ENCODE assay signal across 19 cellular contexts in the genomic region with DNA sequence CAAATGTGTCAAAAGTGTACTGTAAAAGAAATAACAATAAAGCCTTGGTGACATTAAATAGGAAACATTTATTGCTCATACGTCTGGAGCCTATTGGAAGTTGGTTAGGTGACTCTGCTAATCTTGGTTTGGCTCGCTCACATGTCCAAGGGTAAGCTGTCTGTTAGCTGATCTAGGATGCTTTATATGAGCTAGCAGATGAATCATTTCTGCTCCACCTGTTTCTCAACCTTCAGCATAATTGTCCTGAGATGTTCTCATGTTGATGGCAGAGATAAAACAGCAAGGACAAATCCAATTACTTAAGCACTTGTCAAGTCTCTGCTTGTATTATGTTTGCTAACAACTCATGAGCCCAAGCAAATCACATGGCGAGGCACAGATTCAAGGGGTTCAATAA. TPM values are rescaled to one million over a fixed set of nuclear protein-coding genes. Genes with fewer than 3 reads are reported as not detected.
"Had no signal": no experiment of that assay in that cellular context is flagged by ENCODE, and none has a peak within 500 bp of the region (broad histone marks: within the 10 kb centered on the region; RNA-seq: fewer than 3 reads in every experiment).

No MANE protein-coding gene starts in this region.

- H3K9ac ChIP-seq: neural progenitor cell had no signal

- DNase-seq: activated CD4-positive, alpha-beta memory T cell treated with anti-CD3 and anti-CD28 coated beads, Interleukin-2, amount 10 ng/mL, durations not matched to agents 7 days and 5 days; activated CD4-positive, alpha-beta T cell treated with anti-CD3 and anti-CD28 coated beads, Interleukin-2, amount 10 ng/mL, durations not matched to agents 24 days and 14 days; activated effector memory CD4-positive, alpha-beta T cell treated with anti-CD3 and anti-CD28 coated beads, Interleukin-2, amount 50 U/mL, for 16 hours; activated naive CD4-positive, alpha-beta T cell treated with anti-CD3 and anti-CD28 coated beads, Interleukin-2, amount 10 ng/mL, durations not matched to agents 7 days and 5 days; effector CD4-positive, alpha-beta T cell; hypothalamus; left ventricle myocardium inferior; naive thymus-derived CD8-positive, alpha-beta T cell; small intestine; stimulated activated CD4-positive, alpha-beta T cell treated with anti-CD3 and anti-CD28 coated beads, Interleukin-2, amount 100 ng/mL, for 24 hours; stomach; T1000 had no signal

- H2AFZ ChIP-seq: neural progenitor cell had no signal

- H3K9me3 ChIP-seq: suprapubic skin had no signal

- H3K36me3 ChIP-seq: esophagus muscularis mucosa, left ventricle myocardium inferior, neural progenitor cell, stomach, suprapubic skin, tibial nerve had no signal

- H3K4me3 ChIP-seq: esophagus muscularis mucosa, left ventricle myocardium inferior, neural progenitor cell, stomach, suprapubic skin, tibial nerve had no signal

- H3K4me2 ChIP-seq: neural progenitor cell had no signal

- H3K27me3 ChIP-seq: esophagus muscularis mucosa, stomach, tibial nerve had no signal

- H3K4me1 ChIP-seq: esophagus muscularis mucosa, left ventricle myocardium inferior, neural progenitor cell, stomach, suprapubic skin, tibial nerve had no signal

- H3K27ac ChIP-seq: esophagus muscularis mucosa, left ventricle myocardium inferior, neural progenitor cell, stomach, suprapubic skin, tibial nerve had no signal

RNA-seq across cellular contexts. Expression of gene CD53, which starts 56.0 kb away (rescaled TPM):
- total RNA-seq: lung microvascular endothelial cell, mesothelial cell of epicardium, renal cortical epithelial cell had no signal
